ENCODE assay signal across 23 cellular contexts in genomic region chrX:47198687-47199080, GRCh38. TPM values are rescaled to one million over a fixed set of nuclear protein-coding genes. Genes with fewer than 3 reads are reported as not detected.
DNase-seq lines count a peak whose midpoint lies in the region; FAIRE-seq and TF ChIP-seq lines count a peak whose summit lies in the region.
"Had no signal": no experiment of that assay in that cellular context is flagged by ENCODE, and none has a peak within 500 bp of the region (broad histone marks: within the 10 kb centered on the region; RNA-seq: fewer than 3 reads in every experiment).

No MANE protein-coding gene starts in this region.

- H3K36me3 Mint-ChIP-seq in activated CD4-positive, alpha-beta T cell treated with anti-CD3 and anti-CD28 coated beads, Interleukin-2, amount 10 ng/mL, durations not matched to agents 24 days and 14 days (ENCODE audit: low read depth): peaks cover 67% of the 10 kb centered on the region
- H3K36me3 Mint-ChIP-seq in progenitor cell of endocrine pancreas (ENCODE audit: insufficient read depth): peaks cover 45% of the 10 kb centered on the region

- no peak for FAIRE-seq in GM19239 (lab: Jason Lieb, UNC)

- DNase-seq in activated CD4-positive, alpha-beta T cell treated with anti-CD3 and anti-CD28 coated beads, Interleukin-2, amount 10 ng/mL, durations not matched to agents 24 days and 14 days: no peak
- no peak for DNase-seq in activated CD4-positive, alpha-beta T cell treated with anti-CD3 and anti-CD28 coated beads, Interleukin-2, amount 50 U/mL, for 1 hour
- DNase-seq in RWPE1 (ENCODE audit: low spot score) (no peak), epithelial cell of prostate (ENCODE audit: low read depth, low spot score) (no peak), progenitor cell of endocrine pancreas (ENCODE audit: low spot score, unreplicated experiment) (no peak), NCI-H2227 treated with DMSO at 0.1 percent for 48 hours (lab: John Stamatoyannopoulos, UW) (no peak), NCI-H187 treated with DMSO at 0.1 percent for 48 hours (lab: John Stamatoyannopoulos, UW) (no peak), GM19239 (ENCODE audit: insufficient read length, low spot score) (no peak)
- DNase-seq: activated CD4-positive, alpha-beta T cell treated with anti-CD3 and anti-CD28 coated beads, Interleukin-2, amount 50 U/mL, for 48 hours; BE2C; caudate nucleus; heart left ventricle; left lung; NCI-H1436; NCI-H748 treated with DMSO at 0.1 percent for 48 hours; ovary; SIG-M5; sigmoid colon; stimulated activated CD4-positive, alpha-beta T cell treated with anti-CD3 and anti-CD28 coated beads, Interleukin-1b, Interleukin-23, amount 100 ng/mL, for 48 hours; stimulated activated naive CD8-positive, alpha-beta T cell treated with anti-CD3 and anti-CD28 coated beads, Interleukin-15, Interleukin-2, amounts not matched to agents 100 U/mL and 50 U/mL, for 24 hours; T-cell; upper lobe of right lung had no signal

- CTCF ChIA-PET in RWPE1 (lab: Yijun Ruan, JAX): no interaction called here

- no peaks in the 10 kb centered on the region for H3K9me3 Mint-ChIP-seq in activated CD4-positive, alpha-beta T cell treated with anti-CD3 and anti-CD28 coated beads, Interleukin-2, amount 10 ng/mL, durations not matched to agents 24 days and 14 days
- H3K9me3 Mint-ChIP-seq in progenitor cell of endocrine pancreas (ENCODE audit: low read depth): no peaks in the 10 kb centered on the region
- H3K9me3 Mint-ChIP-seq: T-cell had no signal

- H3K27ac ChIP-seq in RWPE1 (peak overlapping the region; percentile 68), epithelial cell of prostate (peak overlapping the region; percentile 43)
- H3K27ac ChIP-seq: 22Rv1, left lung, upper lobe of right lung had no signal

- H3K4me3 Mint-ChIP-seq in activated CD4-positive, alpha-beta T cell treated with anti-CD3 and anti-CD28 coated beads, Interleukin-2, amount 10 ng/mL, durations not matched to agents 24 days and 14 days: no peak overlapping the region
- H3K4me3 Mint-ChIP-seq in progenitor cell of endocrine pancreas (ENCODE audit: low read depth): peak overlapping the region; percentile 36
- H3K4me3 Mint-ChIP-seq: T-cell had no signal

- no peak for TF ChIP-seq CTCF in RWPE1 (conservative IDR thresholded peaks at IDR 0.05; ENCODE audit: low read depth)
- TF ChIP-seq CTCF in progenitor cell of endocrine pancreas (IDR thresholded peaks at IDR 0.05; ENCODE audit: unreplicated experiment): no peak

- peak overlapping the region; percentile 8 for H3K27ac Mint-ChIP-seq in activated CD4-positive, alpha-beta T cell treated with anti-CD3 and anti-CD28 coated beads, Interleukin-2, amount 10 ng/mL, durations not matched to agents 24 days and 14 days
- H3K27ac Mint-ChIP-seq in progenitor cell of endocrine pancreas: peak overlapping the region; percentile 22
- H3K27ac Mint-ChIP-seq: T-cell had no signal

- peaks cover 25% of the 10 kb centered on the region for H3K4me1 Mint-ChIP-seq in activated CD4-positive, alpha-beta T cell treated with anti-CD3 and anti-CD28 coated beads, Interleukin-2, amount 10 ng/mL, durations not matched to agents 24 days and 14 days
- peaks cover 44% of the 10 kb centered on the region for H3K4me1 Mint-ChIP-seq in progenitor cell of endocrine pancreas (ENCODE audit: low read depth)

- no peaks in the 10 kb centered on the region for H3K27me3 Mint-ChIP-seq in activated CD4-positive, alpha-beta T cell treated with anti-CD3 and anti-CD28 coated beads, Interleukin-2, amount 10 ng/mL, durations not matched to agents 24 days and 14 days
- H3K27me3 Mint-ChIP-seq in progenitor cell of endocrine pancreas: no peaks in the 10 kb centered on the region
- H3K27me3 Mint-ChIP-seq: T-cell had no signal

- intact Hi-C loops in activated CD4-positive, alpha-beta T cell treated with anti-CD3 and anti-CD28 coated beads, Interleukin-2, amount 10 ng/mL, durations not matched to agents 24 days and 14 days (cut with micrococcal nuclease): loop anchor here (10.0 kb wide), 1 partner anchor 456 kb away; the partner anchor contains the start of genes ELK1 and UXT

- POLR2A ChIA-PET in RWPE1 (lab: Yijun Ruan, JAX; ENCODE audit: low non-redundant PET): interaction anchor here (0.6 kb wide), 1 partner anchor 286 kb away, joined by 5 read pairs; no protein-coding TSS in a partner anchor

RNA-seq across cellular contexts. Expression of gene UBA1, which starts 5.1 kb away (rescaled TPM):
- total RNA-seq in activated CD4-positive, alpha-beta T cell treated with anti-CD3 and anti-CD28 coated beads, Interleukin-2, amount 10 ng/mL, durations not matched to agents 24 days and 14 days: 233 and 246 TPM in 2 replicates
- 524 and 538 TPM in 2 replicates for total RNA-seq in progenitor cell of endocrine pancreas

RNA-seq across cellular contexts. Expression of gene CDK16, which starts 19.8 kb away (rescaled TPM):
- total RNA-seq in activated CD4-positive, alpha-beta T cell treated with anti-CD3 and anti-CD28 coated beads, Interleukin-2, amount 10 ng/mL, durations not matched to agents 24 days and 14 days: 66.3 and 70.2 TPM in 2 replicates
- total RNA-seq in progenitor cell of endocrine pancreas: 236 and 253 TPM in 2 replicates

RNA-seq across cellular contexts. Expression of gene USP11, which starts 34.1 kb away (rescaled TPM):
- 25.9 and 27.3 TPM in 2 replicates for total RNA-seq in activated CD4-positive, alpha-beta T cell treated with anti-CD3 and anti-CD28 coated beads, Interleukin-2, amount 10 ng/mL, durations not matched to agents 24 days and 14 days
- total RNA-seq in progenitor cell of endocrine pancreas: 267 and 277 TPM in 2 replicates

RNA-seq across cellular contexts. Expression of gene RBM10, which starts 53.7 kb away (rescaled TPM):
- 64.3 and 64.6 TPM in 2 replicates for total RNA-seq in activated CD4-positive, alpha-beta T cell treated with anti-CD3 and anti-CD28 coated beads, Interleukin-2, amount 10 ng/mL, durations not matched to agents 24 days and 14 days
- 62.5 and 68.2 TPM in 2 replicates for total RNA-seq in progenitor cell of endocrine pancreas

RNA-seq across cellular contexts. Expression of gene NDUFB11, which starts 54.2 kb away (rescaled TPM):
- total RNA-seq in activated CD4-positive, alpha-beta T cell treated with anti-CD3 and anti-CD28 coated beads, Interleukin-2, amount 10 ng/mL, durations not matched to agents 24 days and 14 days: 86.8 and 89.5 TPM in 2 replicates
- 87.8 and 94.1 TPM in 2 replicates for total RNA-seq in progenitor cell of endocrine pancreas
